23 cellular contexts compared by ENCODE assay signal in genomic region chr14:54727929-54728328, GRCh38.
DNase-seq lines count a peak whose midpoint lies in the region; ATAC-seq, FAIRE-seq and TF ChIP-seq lines count a peak whose summit lies in the region.
"Had no signal": no experiment of that assay in that cellular context is flagged by ENCODE, and none has a peak within 500 bp of the region (broad histone marks: within the 10 kb centered on the region; RNA-seq: fewer than 3 reads in every experiment).

No MANE protein-coding gene starts in this region.

- POLR2A ChIA-PET in AG04449 (lab: Yijun Ruan, JAX) (no interaction called here), IMR-90 (lab: Charles Lee; ENCODE audit: unreplicated experiment) (no interaction called here)

- H2AFZ ChIP-seq in IMR-90 (replicated peaks; ENCODE audit: low read length, poor library complexity), result no peak overlapping the region

- dilution Hi-C loops in IMR-90 (cut with HindIII; ENCODE audit: low sequenced_read_pairs, unreplicated experiment), result no loop called here

- H4K8ac ChIP-seq in IMR-90 (ENCODE audit: low read depth in 2 of 2, low read length in 2 of 2), result no peak overlapping the region

- H3K9me3 ChIP-seq in IMR-90 (ENCODE audit: control insufficient read depth, insufficient read depth, low read length) (no peaks in the 10 kb centered on the region), sigmoid colon (no peaks in the 10 kb centered on the region)
- H3K9me3 ChIP-seq: esophagus squamous epithelium, stomach had no signal

- no peak overlapping the region for H2BK120ac ChIP-seq in IMR-90 (ENCODE audit: low read depth, low read length)

- TF ChIP-seq CTCF in AG04449 (IDR thresholded peaks at IDR 0.05; ENCODE audit: insufficient read depth, low read length, missing control alignments), result no peak
- TF ChIP-seq CTCF in IMR-90 (conservative IDR thresholded peaks at IDR 0.05; ENCODE audit: low read depth, low read length), result no peak
- TF ChIP-seq CTCF in fibroblast of villous mesenchyme (IDR thresholded peaks at IDR 0.05; ENCODE audit: insufficient read depth, low read depth, low read length), result no peak
- no peak for TF ChIP-seq CTCF in sigmoid colon (IDR thresholded peaks at IDR 0.05)

- no peak overlapping the region for H2AK9ac ChIP-seq in IMR-90 (replicated peaks; ENCODE audit: low read depth, low read length, poor library complexity)

- no peak overlapping the region for H2AK5ac ChIP-seq in IMR-90 (ENCODE audit: low read depth, low read length)

- no peak for TF ChIP-seq POLR2A in IMR-90 (IDR thresholded peaks at IDR 0.05; ENCODE audit: low read depth, low read length)
- no peak for TF ChIP-seq POLR2A in sigmoid colon (IDR thresholded peaks at IDR 0.05)

- peak overlapping the region; percentile 41; the same call in 1 of the 2 replicates for H3K23ac ChIP-seq in IMR-90 (ENCODE audit: low read depth, low read length)

- no peak overlapping the region for H4K91ac ChIP-seq in IMR-90 (ENCODE audit: insufficient read depth, low read depth, low read length)

- FAIRE-seq in urothelium cell line (lab: Jason Lieb, UNC), result no peak
- FAIRE-seq: small intestine had no signal

- no peak overlapping the region for H2BK15ac ChIP-seq in IMR-90 (ENCODE audit: low read depth, low read length)

- peaks cover 20% of the 10 kb centered on the region for H3K4me1 ChIP-seq in IMR-90 (ENCODE audit: control insufficient read depth, insufficient read depth, low read length)
- peaks cover 0 to 48% (median 42%) of the 10 kb centered on the region in 4 donors for H3K4me1 ChIP-seq in sigmoid colon

- CTCF ChIA-PET in AG04449 (lab: Yijun Ruan, JAX) (interaction anchor here (1.9 to 3.6 kb wide), 2 partner anchors 46 to 164 kb away, joined by 10 to 11 read pairs; no protein-coding TSS in a partner anchor), IMR-90 (lab: Yijun Ruan, JAX) (interaction anchor here (0.6 kb wide), 1 partner anchor 160 kb away, joined by 4 read pairs; no protein-coding TSS in a partner anchor)

- intact Hi-C loops in IMR-90 (cut with micrococcal nuclease), result no loop called here
- intact Hi-C loops in sigmoid colon (cut with DNase I), result loop anchor here (5.0 kb wide), 1 partner anchor 41 kb away; no protein-coding TSS in a partner anchor

- H3K4me2 ChIP-seq in IMR-90 (ENCODE audit: low read depth, low read length), result no peak overlapping the region

- no peak overlapping the region for H4K5ac ChIP-seq in IMR-90 (ENCODE audit: low read depth, low read length)

- peak; percentile 5 for DNase-seq in AG04449 (ENCODE audit: low read depth, low spot score)
- no peak for DNase-seq in IMR-90
- peak; percentile 84 for DNase-seq in fibroblast of villous mesenchyme (ENCODE audit: low read depth)
- peak; percentile 86 for DNase-seq in sigmoid colon
- DNase-seq in SW480 (ENCODE audit: low spot score), result no peak
- no peak for DNase-seq in stimulated activated naive CD8-positive, alpha-beta T cell treated with anti-CD3 and anti-CD28 coated beads, Interleukin-15, Interleukin-2, amounts not matched to agents 100 U/mL and 50 U/mL, for 24 hours
- DNase-seq in urothelium cell line (ENCODE audit: low spot score), result no peak
- DNase-seq: activated CD4-positive, alpha-beta T cell treated with anti-CD3 and anti-CD28 coated beads, Interleukin-2, amount 10 ng/mL, durations not matched to agents 24 days and 14 days; activated CD8-positive, alpha-beta memory T cell treated with anti-CD3 and anti-CD28 coated beads, Interleukin-2, amount 50 U/mL, for 4 hours; activated gamma-delta T cell; amniotic stem cell; CD4-positive, CD25-positive, alpha-beta regulatory T cell; DMS 273 treated with DMSO at 0.1 percent for 48 hours; esophagus squamous epithelium; KG1; NCI-H2081 treated with DMSO at 0.1 percent for 48 hours; NCI-H510A; occipital lobe; small intestine; stimulated activated CD4-positive, alpha-beta T cell treated with anti-CD3 and anti-CD28 coated beads, Interleukin-2, amount 100 ng/mL, for 48 hours; stomach had no signal

- WGBS in IMR-90 (ENCODE audit: extremely low coverage in 2 of 2, insufficient read length in 1 of 2), 2 experiments, result no CpG with 5 or more reads among the region's 7 CpGs
- 65 to 67% methylated on average over 7 of the region's 7 CpGs for WGBS in sigmoid colon, 2 donors

- BruUV-seq in IMR-90 (replicated peaks; lab: Mats Ljungman, UMichigan), result no TSS peak

- peak; percentile 55 to 90 (median 74) for TF ChIP-seq EP300 in sigmoid colon (IDR thresholded peaks at IDR 0.05)

- H3K18ac ChIP-seq in IMR-90 (ENCODE audit: low read depth, low read length), result no peak overlapping the region

- H3K56ac ChIP-seq in IMR-90 (ENCODE audit: extremely low read depth, insufficient read depth, low read length), result no peak overlapping the region

- H3K4me3 ChIP-seq in AG04449 (ENCODE audit: low read depth, low read length) (no peak overlapping the region), IMR-90 (ENCODE audit: insufficient read depth, low read depth, low read length) (no peak overlapping the region), fibroblast of villous mesenchyme (ENCODE audit: low read depth, low read length) (no peak overlapping the region), sigmoid colon (peak overlapping the region in 1 of 4 donors; percentile 7)
- H3K4me3 ChIP-seq: esophagus squamous epithelium, lung, stomach had no signal

- no peak overlapping the region for H3K14ac ChIP-seq in IMR-90 (replicated peaks; ENCODE audit: low read depth, low read length)

- in situ Hi-C loops in IMR-90 (cut with MboI; ENCODE audit: low sequenced_read_pairs), result no loop called here

- TF ChIP-seq RAD21 in IMR-90 (IDR thresholded peaks at IDR 0.05; ENCODE audit: low read length), result no peak

- no peak overlapping the region for H2BK5ac ChIP-seq in IMR-90 (ENCODE audit: low read depth, low read length, poor library complexity, severe bottlenecking)

- no peak overlapping the region for H2BK20ac ChIP-seq in IMR-90 (ENCODE audit: low read depth, low read length)

- H4K20me1 ChIP-seq in IMR-90 (ENCODE audit: insufficient read depth, low read length), result peaks cover 52% of the 10 kb centered on the region

- no peak overlapping the region for H3K27ac ChIP-seq in IMR-90 (ENCODE audit: insufficient read depth, low read length)
- peak overlapping the region in 3 of 4 donors; percentile 72 to 84 (median 79) for H3K27ac ChIP-seq in sigmoid colon
- H3K27ac ChIP-seq: esophagus squamous epithelium had no signal

- H3K27me3 ChIP-seq in IMR-90 (ENCODE audit: control insufficient read depth, insufficient read depth, low read length) (no peaks in the 10 kb centered on the region), sigmoid colon (no peaks in the 10 kb centered on the region)
- H3K27me3 ChIP-seq: esophagus squamous epithelium, stomach had no signal

- H3K4ac ChIP-seq in IMR-90 (ENCODE audit: low read depth, low read length), result no peak overlapping the region

- no peak for ATAC-seq in IMR-90 (ENCODE audit: low read depth)
- ATAC-seq in stimulated activated naive CD8-positive, alpha-beta T cell treated with anti-CD3 and anti-CD28 coated beads, Interleukin-15, Interleukin-2, amounts not matched to agents 100 U/mL and 50 U/mL, for 24 hours, result no peak
- no peak for ATAC-seq in HG03457 (IDR thresholded peaks at IDR 0.05; ENCODE audit: unreplicated experiment)

- peaks cover 23% of the 10 kb centered on the region for H3K9me1 ChIP-seq in IMR-90 (ENCODE audit: insufficient read depth, low read length)

- peaks cover 53 to 85% of the 10 kb centered on the region in 2 experiments for H3K79me1 ChIP-seq in IMR-90 (ENCODE audit: low read depth in 1 of 2, low read length in 2 of 2)

- H3K9ac ChIP-seq in IMR-90 (ENCODE audit: low read depth, low read length), result no peak overlapping the region

- H3K36me3 ChIP-seq in IMR-90 (ENCODE audit: control insufficient read depth, insufficient read depth, low read length) (no peaks in the 10 kb centered on the region), sigmoid colon (no peaks in the 10 kb centered on the region)
- H3K36me3 ChIP-seq: esophagus squamous epithelium, stomach had no signal

TF ChIP-seq in IMR-90, 13 proteins besides CTCF, POLR2A, EP300 and RAD21:
- TF ChIP-seq CHD1 (IDR thresholded peaks at IDR 0.05; ENCODE audit: low read depth, low read length) (no peak), CEBPB (IDR thresholded peaks at IDR 0.05; ENCODE audit: low read depth, low read length) (peak; percentile 59), RFX5 (IDR thresholded peaks at IDR 0.05; ENCODE audit: low read depth, low read length) (no peak), USF2 (IDR thresholded peaks at IDR 0.05; ENCODE audit: low read depth, low read length) (no peak), RCOR1 (IDR thresholded peaks at IDR 0.05; ENCODE audit: insufficient replicate concordance, low read length) (no peak), ELK1 (IDR thresholded peaks at IDR 0.05; ENCODE audit: borderline replicate concordance, low read depth, low read length) (no peak)

Comparison
In these comparisons a context has a peak if more than half of its experiments do, and no peak if none do; other contexts are left out.
1. DNase-seq: peak in AG04449 (single experiment), fibroblast of villous mesenchyme (single experiment) and sigmoid colon (single experiment); none in IMR-90 (single experiment), SW480 (single experiment), stimulated activated naive CD8-positive, alpha-beta T cell treated with anti-CD3 and anti-CD28 coated beads, Interleukin-15, Interleukin-2, amounts not matched to agents 100 U/mL and 50 U/mL, for 24 hours (single experiment) and urothelium cell line (single experiment).